Comparison of ENCODE assay signal across 1 cellular context in genomic region chr1:163094589-163094988, GRCh38.
TF ChIP-seq lines count a peak whose summit lies in the region.

No MANE protein-coding gene starts in this region.

TF ChIP-seq in HEK293, 187 proteins besides CTCF, POLR2A, EP300 and RAD21 (continued from another document):
- TF ChIP-seq ZNF639 (tag by site-specific recombination; IDR thresholded peaks at IDR 0.05), result no peak
- TF ChIP-seq ZNF23 (tag by site-specific recombination; IDR thresholded peaks at IDR 0.05; ENCODE audit: borderline replicate concordance), result no peak
- TF ChIP-seq ZNF624 (tag by site-specific recombination; IDR thresholded peaks at IDR 0.05), result no peak
- TF ChIP-seq ZNF513 (tag by site-specific recombination; IDR thresholded peaks at IDR 0.05), result no peak
- TF ChIP-seq ZNF701 (tag by site-specific recombination; IDR thresholded peaks at IDR 0.05), result no peak
- no peak for TF ChIP-seq ZNF660 (tag by site-specific recombination; IDR thresholded peaks at IDR 0.05)
- no peak for TF ChIP-seq ZNF2 (tag by site-specific recombination; IDR thresholded peaks at IDR 0.05)
- no peak for TF ChIP-seq ZNF501 (tag by site-specific recombination; IDR thresholded peaks at IDR 0.05)
- TF ChIP-seq ZBTB21 (tag by site-specific recombination; IDR thresholded peaks at IDR 0.05), result no peak
- no peak for TF ChIP-seq ZNF629 (tag by site-specific recombination; IDR thresholded peaks at IDR 0.05)
- TF ChIP-seq FEZF1 (tag by site-specific recombination; IDR thresholded peaks at IDR 0.05), result peak; percentile 11; the same call in 1 of the 2 replicates
- no peak for TF ChIP-seq ZNF558 (tag by site-specific recombination; IDR thresholded peaks at IDR 0.05)
- no peak for TF ChIP-seq BCL11B (tag by site-specific recombination; IDR thresholded peaks at IDR 0.05; ENCODE audit: low read depth)
- no peak for TF ChIP-seq KLF9 (tag by site-specific recombination; IDR thresholded peaks at IDR 0.05; ENCODE audit: low read depth)
- TF ChIP-seq ZNF335 (tag by site-specific recombination; conservative IDR thresholded peaks at IDR 0.05), result peak; percentile 20; the same call in 1 of the 2 replicates
- no peak for TF ChIP-seq SP3 (tag by site-specific recombination; IDR thresholded peaks at IDR 0.05)
- no peak for TF ChIP-seq ZNF280C (tag by site-specific recombination; IDR thresholded peaks at IDR 0.05)
- TF ChIP-seq ZNF157 (tag by site-specific recombination; IDR thresholded peaks at IDR 0.05), result no peak
- no peak for TF ChIP-seq SETDB1 (IDR thresholded peaks at IDR 0.05; ENCODE audit: insufficient read length, low read length)
- no peak for TF ChIP-seq ZBTB49 (tag by site-specific recombination; IDR thresholded peaks at IDR 0.05; ENCODE audit: low read depth)
- TF ChIP-seq ZNF366 (tag by site-specific recombination; conservative IDR thresholded peaks at IDR 0.05), result peak; percentile 4; the same call in 1 of the 2 replicates
